In the genomic region with DNA sequence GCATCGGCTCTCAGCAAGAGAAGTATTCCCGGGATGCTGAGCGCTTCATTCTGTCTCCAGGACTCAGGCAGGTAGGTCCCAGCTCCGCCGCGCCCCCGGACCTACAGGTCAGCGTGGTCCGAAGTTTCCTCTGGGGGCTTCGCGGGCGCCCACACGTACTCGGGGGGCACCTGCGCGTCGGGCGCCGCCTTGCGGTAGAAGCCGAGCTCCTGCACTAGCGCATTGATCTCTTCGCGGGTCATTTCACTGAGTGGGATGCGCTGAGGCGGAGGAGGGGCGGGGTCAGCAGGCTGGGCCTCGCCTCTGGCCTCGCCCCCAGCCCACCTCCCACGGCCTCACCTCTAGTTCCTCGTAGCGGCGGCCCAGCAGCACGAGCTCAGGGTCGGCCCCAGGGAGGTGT, we compare ENCODE assay signal across 12 cellular contexts. TPM values are rescaled to one million over a fixed set of nuclear protein-coding genes. Genes with fewer than 3 reads are reported as not detected.
DNase-seq lines count a peak whose midpoint lies in the region; FAIRE-seq and TF ChIP-seq lines count a peak whose summit lies in the region.
"Had no signal": no experiment of that assay in that cellular context is flagged by ENCODE, and none has a peak within 500 bp of the region (broad histone marks: within the 10 kb centered on the region; RNA-seq: fewer than 3 reads in every experiment).

No MANE protein-coding gene starts in this region.

- H3K9me3 ChIP-seq in HEK293 (ENCODE audit: control insufficient read depth, insufficient read depth, low read depth, low read length) (no peaks in the 10 kb centered on the region), stomach (no peaks in the 10 kb centered on the region), MG63 (no peaks in the 10 kb centered on the region)

- TF ChIP-seq EP300 in stomach (IDR thresholded peaks at IDR 0.05), result no peak

- H3K27me3 ChIP-seq in bronchial epithelial cell (ENCODE audit: control insufficient read depth, insufficient read depth, low read length) (no peaks in the 10 kb centered on the region), stomach (no peaks in the 10 kb centered on the region), MG63 (no peaks in the 10 kb centered on the region)

- DNase-seq in bronchial epithelial cell (ENCODE audit: low read depth), result no peak
- peak; percentile 86 for DNase-seq in islet precursor cell
- no peak for DNase-seq in stomach
- no peak for DNase-seq in MG63
- no peak for DNase-seq in DMS53 (lab: John Stamatoyannopoulos, UW)
- DNase-seq in NCI-H226, result no peak
- DNase-seq: activated CD4-positive, alpha-beta T cell treated with anti-CD3 and anti-CD28 coated beads for 4 hours; DMS79 treated with DMSO at 0.1 percent for 48 hours; NCI-H2081 treated with DMSO at 0.1 percent for 48 hours; SHP77 treated with DMSO at 0.1 percent for 48 hours had no signal

- H3K36me3 ChIP-seq in HEK293 (ENCODE audit: control insufficient read depth in 2 of 2, insufficient read depth in 1 of 2, low read length in 2 of 2) (peaks cover 0 to 28% of the 10 kb centered on the region in 2 experiments; a peak in 1 of 3 replicates), bronchial epithelial cell (ENCODE audit: control insufficient read depth, insufficient read depth, low read length) (peaks cover 3% of the 10 kb centered on the region), stomach (peaks cover 26 to 51% (median 41%) of the 10 kb centered on the region in 4 donors), MG63 (peaks cover 39% of the 10 kb centered on the region)

- no peak for FAIRE-seq in bronchial epithelial cell (lab: Jason Lieb, UNC)

- 36 to 59% (median 42%) methylated on average over 27 to 35 of the region's 35 CpGs for WGBS in stomach, 5 donors

- H3K4me1 ChIP-seq in HEK293 (ENCODE audit: control insufficient read depth, insufficient read depth, low read length) (peaks cover 4% of the 10 kb centered on the region; the same call in 1 of the 2 replicates), stomach (peaks cover 19 to 80% (median 61%) of the 10 kb centered on the region in 4 donors)

- H3K27ac ChIP-seq in HEK293 (ENCODE audit: extremely low read depth, low read depth, low read length) (no peak overlapping the region), stomach (peak overlapping the region in 4 of 5 donors; percentile 92 to 98 (median 96))

- POLR2A ChIA-PET in HEK293 (lab: Yijun Ruan, JAX), result no interaction called here

- H3K4me3 ChIP-seq in HEK293 (ENCODE audit: low read depth, low read length), result no peak overlapping the region
- H3K4me3 ChIP-seq in bronchial epithelial cell (ENCODE audit: low read depth, low read length), result no peak overlapping the region
- H3K4me3 ChIP-seq in stomach, result peak overlapping the region; percentile 58 to 87 (median 68)
- H3K4me3 ChIP-seq in MG63, result no peak overlapping the region

- TF ChIP-seq POLR2A in stomach (IDR thresholded peaks at IDR 0.05), result no peak

- intact Hi-C loops in stomach (cut with DNase I; ENCODE audit: low total_unique reads), result no loop called here

- TF ChIP-seq CTCF in HEK293 (tag by site-specific recombination; IDR thresholded peaks at IDR 0.05), result no peak
- peak; percentile 28 for TF ChIP-seq CTCF in bronchial epithelial cell (IDR thresholded peaks at IDR 0.05; ENCODE audit: insufficient read depth, low read length, severe bottlenecking)
- TF ChIP-seq CTCF in stomach (IDR thresholded peaks at IDR 0.05), result peak in 3 of 7 experiments; percentile 12 to 16 (median 15)

- CTCF ChIA-PET in HEK293 (lab: Yijun Ruan, JAX), result interaction anchor here (0.6 kb wide), 1 partner anchor 124 kb away, joined by 4 read pairs; no protein-coding TSS in a partner anchor

TF ChIP-seq in HEK293, 187 proteins besides CTCF, POLR2A, EP300 and RAD21:
- TF ChIP-seq ZFHX2 (tag by site-specific recombination; conservative IDR thresholded peaks at IDR 0.05) (peak; percentile 87), KLF10 (tag by site-specific recombination; IDR thresholded peaks at IDR 0.05) (peak; percentile 37; the same call in 1 of the 2 replicates), EGR2 (tag by site-specific recombination; IDR thresholded peaks at IDR 0.05; ENCODE audit: low read depth) (peak; percentile 82), ZNF549 (tag by site-specific recombination; IDR thresholded peaks at IDR 0.05) (no peak), KLF8 (tag by site-specific recombination; IDR thresholded peaks at IDR 0.05) (peak; percentile 55; the same call in 1 of the 2 replicates), KLF1 (tag by site-specific recombination; IDR thresholded peaks at IDR 0.05) (peak; percentile 58)
- TF ChIP-seq, protein P1, sequence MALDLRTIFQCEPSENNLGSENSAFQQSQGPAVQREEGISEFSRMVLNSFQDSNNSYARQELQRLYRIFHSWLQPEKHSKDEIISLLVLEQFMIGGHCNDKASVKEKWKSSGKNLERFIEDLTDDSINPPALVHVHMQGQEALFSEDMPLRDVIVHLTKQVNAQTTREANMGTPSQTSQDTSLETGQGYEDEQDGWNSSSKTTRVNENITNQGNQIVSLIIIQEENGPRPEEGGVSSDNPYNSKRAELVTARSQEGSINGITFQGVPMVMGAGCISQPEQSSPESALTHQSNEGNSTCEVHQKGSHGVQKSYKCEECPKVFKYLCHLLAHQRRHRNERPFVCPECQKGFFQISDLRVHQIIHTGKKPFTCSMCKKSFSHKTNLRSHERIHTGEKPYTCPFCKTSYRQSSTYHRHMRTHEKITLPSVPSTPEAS (tag by site-specific recombination; IDR thresholded peaks at IDR 0.05), result no peak
TF ChIP-seq in HEK293: peak in this region for 5.

RNA-seq across cellular contexts. Expression of gene SELENOM, which starts 2.5 kb away (rescaled TPM):
- total RNA-seq in bronchial epithelial cell, result 29.4 and 35.0 TPM in 2 replicates
- total RNA-seq in stomach, result 1,000 to 10,000 TPM in 1 of 5 donors, 100 to 1,000 TPM in 3, 10 to 100 TPM in 1; 59.8 to 1,443 (median 573) TPM
- 100 to 1,000 TPM; 243 to 454 (median 300) TPM for polyA plus RNA-seq in stomach
- total RNA-seq in MG63 (2014; rRNA removed; shearing (Covaris generic); ENCODE audit: low replicate concordance), result 72.5 and 98.8 TPM in 2 replicates

RNA-seq across cellular contexts. Expression of gene INPP5J, which starts 17.9 kb away (rescaled TPM):
- total RNA-seq in bronchial epithelial cell (under 0.01 and 0.64 TPM in 2 replicates), stomach (10 to 100 TPM in 2 of 5 donors, 1 to 10 TPM in 3; 1.8 to 34.4 (median 9.6) TPM)
- polyA plus RNA-seq in stomach, result 1 to 10 TPM; 5.5 to 9.5 (median 7.5) TPM
- total RNA-seq in MG63 (2014; rRNA removed; shearing (Covaris generic); ENCODE audit: low replicate concordance), result not detected in 2 replicates
- total RNA-seq: subcutaneous adipose tissue had no signal

RNA-seq across cellular contexts. Expression of gene SMTN, which starts 23.8 kb away (rescaled TPM):
- total RNA-seq in bronchial epithelial cell, result 37.9 and 38.7 TPM in 2 replicates
- total RNA-seq in stomach, result 100 to 1,000 TPM; 120 to 607 (median 406) TPM
- 100 to 1,000 TPM in 1 of 3 donors, 10 to 100 TPM in 2; 51.5 to 424 (median 78.5) TPM for polyA plus RNA-seq in stomach
- total RNA-seq in MG63 (2014; rRNA removed; shearing (Covaris generic); ENCODE audit: low replicate concordance), result 26.0 and 37.7 TPM in 2 replicates

RNA-seq across cellular contexts. Expression of gene PLA2G3, which starts 35.4 kb away (rescaled TPM):
- total RNA-seq in bronchial epithelial cell, result under 0.01 and 0.38 TPM in 2 replicates
- total RNA-seq in stomach, result not detected
- polyA plus RNA-seq in stomach, result 1 to 10 TPM in 1 of 3 donors, under 1 TPM in 1, not detected in 1; 0.75 to 2.5 TPM
- total RNA-seq in MG63 (2014; rRNA removed; shearing (Covaris generic); ENCODE audit: low replicate concordance), result not detected in 2 replicates
- total RNA-seq: subcutaneous adipose tissue had no signal

RNA-seq across cellular contexts. Expression of gene RNF185, which starts 55.1 kb away (rescaled TPM):
- total RNA-seq in bronchial epithelial cell (58.4 and 73.0 TPM in 2 replicates), stomach (10 to 100 TPM in 4 of 5 donors, 1 to 10 TPM in 1; 3.5 to 35.7 (median 24.4) TPM)
- 10 to 100 TPM; 18.9 to 25.4 (median 19.2) TPM for polyA plus RNA-seq in stomach
- 39.1 and 46.0 TPM in 2 replicates for total RNA-seq in MG63 (2014; rRNA removed; shearing (Covaris generic); ENCODE audit: low replicate concordance)

Comparison
In these comparisons a context has a peak if more than half of its experiments do, and no peak if none do; other contexts are left out.
1. H3K4me3 ChIP-seq: peak in stomach (4 of 4); none in HEK293 (single experiment), bronchial epithelial cell (single experiment) and MG63 (single experiment).